Comparison of ENCODE assay signal across 8 cellular contexts in genomic region chr12:68332726-68333630, GRCh38. TPM values are rescaled to one million over a fixed set of nuclear protein-coding genes. Genes with fewer than 3 reads are reported as not detected.
DNase-seq lines count a peak whose midpoint lies in the region; ATAC-seq and TF ChIP-seq lines count a peak whose summit lies in the region.

No MANE protein-coding gene starts in this region.

- intact Hi-C loops in activated naive CD4-positive, alpha-beta T cell treated with anti-CD3 and anti-CD28 coated beads for 36 hours (cut with micrococcal nuclease): loop anchor here (1.0 to 10.0 kb wide), 15 partner anchors 32 to 912 kb away; partner anchors contain the start of genes CPM, MDM2, NUP107 and RAP1B
- intact Hi-C loops in ascending aorta (cut with DNase I) (loop anchor here (1.0 to 2.0 kb wide), 5 partner anchors 32 to 475 kb away; partner anchors contain the start of genes MDM2, NUP107, RAP1B and SLC35E3), lower leg skin (cut with DNase I; ENCODE audit: low total_unique reads) (no loop called here)

- peaks cover 0 to 8% of the 10 kb centered on the region in 2 donors for H3K4me1 ChIP-seq in ascending aorta

- H3K36me3 ChIP-seq in ascending aorta: no peaks in the 10 kb centered on the region

- no peak for ATAC-seq in HG03565 (IDR thresholded peaks at IDR 0.05; ENCODE audit: unreplicated experiment)

- peak overlapping the region; percentile 84 for H3K4me3 Mint-ChIP-seq in activated naive CD4-positive, alpha-beta T cell treated with anti-CD3 and anti-CD28 coated beads for 36 hours
- peak overlapping the region; percentile 93 for H3K4me3 Mint-ChIP-seq in type B pancreatic cell

- H3K27me3 ChIP-seq in ascending aorta: no peaks in the 10 kb centered on the region

- CTCF ChIA-PET in activated naive CD4-positive, alpha-beta T cell treated with anti-CD3 and anti-CD28 coated beads for 36 hours (lab: Charles Lee): interaction anchor here (0.9 to 1.5 kb wide), 3 partner anchors 26 to 414 kb away, joined by 3 to 6 read pairs (median 5); no protein-coding TSS in a partner anchor

- H3K27me3 Mint-ChIP-seq in activated naive CD4-positive, alpha-beta T cell treated with anti-CD3 and anti-CD28 coated beads for 36 hours (ENCODE audit: low read depth): no peaks in the 10 kb centered on the region
- H3K27me3 Mint-ChIP-seq in type B pancreatic cell: no peaks in the 10 kb centered on the region

- H3K27ac Mint-ChIP-seq in activated naive CD4-positive, alpha-beta T cell treated with anti-CD3 and anti-CD28 coated beads for 36 hours: peak overlapping the region; percentile 73
- peak overlapping the region; percentile 48 for H3K27ac Mint-ChIP-seq in type B pancreatic cell

- peaks cover 43% of the 10 kb centered on the region for H3K4me1 Mint-ChIP-seq in activated naive CD4-positive, alpha-beta T cell treated with anti-CD3 and anti-CD28 coated beads for 36 hours (ENCODE audit: low read depth)
- peaks cover 36% of the 10 kb centered on the region for H3K4me1 Mint-ChIP-seq in type B pancreatic cell (ENCODE audit: unreplicated experiment)

- no peak for TF ChIP-seq POLR2A in lower leg skin (IDR thresholded peaks at IDR 0.05)

- H3K36me3 Mint-ChIP-seq in activated naive CD4-positive, alpha-beta T cell treated with anti-CD3 and anti-CD28 coated beads for 36 hours (ENCODE audit: low read depth): peaks cover 2% of the 10 kb centered on the region
- H3K36me3 Mint-ChIP-seq in type B pancreatic cell: peaks cover 6% of the 10 kb centered on the region

- H3K4me3 ChIP-seq in ascending aorta (peak overlapping the region; percentile 77 to 88), lower leg skin (ENCODE audit: low read depth, poor library complexity, severe bottlenecking) (peak overlapping the region; percentile 69)

- TF ChIP-seq CTCF in ascending aorta (IDR thresholded peaks at IDR 0.05) (no peak), lower leg skin (IDR thresholded peaks at IDR 0.05) (no peak), type B pancreatic cell (conservative IDR thresholded peaks at IDR 0.05) (no peak)

- DNase-seq in activated naive CD4-positive, alpha-beta T cell treated with anti-CD3 and anti-CD28 coated beads for 36 hours: no peak
- DNase-seq in activated naive CD4-positive, alpha-beta T cell treated with anti-CD3 and anti-CD28 coated beads, Interleukin-2, amount 50 U/mL, for 16 hours: no peak
- DNase-seq in ascending aorta (ENCODE audit: low spot score in 2 of 2): no peak
- no peak for DNase-seq in lower leg skin (ENCODE audit: low spot score in 2 of 2)
- no peak for DNase-seq in type B pancreatic cell (ENCODE audit: extremely low spot score, unreplicated experiment)
- no peak for DNase-seq in glomerular visceral epithelial cell (ENCODE audit: extremely low spot score)
- DNase-seq in NCI-H524 (lab: John Stamatoyannopoulos, UW): no peak

- no peaks in the 10 kb centered on the region for H3K9me3 Mint-ChIP-seq in activated naive CD4-positive, alpha-beta T cell treated with anti-CD3 and anti-CD28 coated beads for 36 hours
- H3K9me3 Mint-ChIP-seq in type B pancreatic cell: no peaks in the 10 kb centered on the region

- WGBS in lower leg skin, 2 donors: 46% methylated on average over 18 of the region's 18 CpGs

- no peaks in the 10 kb centered on the region for H3K9me3 ChIP-seq in ascending aorta

- peak overlapping the region; percentile 58 to 66 for H3K27ac ChIP-seq in ascending aorta

RNA-seq across cellular contexts. Expression of gene MDM1, which starts 0.8 kb away (rescaled TPM):
- 10 to 100 TPM; 16.5 to 20.8 TPM for total RNA-seq in activated naive CD4-positive, alpha-beta T cell treated with anti-CD3 and anti-CD28 coated beads for 36 hours
- 9.5 TPM for total RNA-seq in ascending aorta
- 1 to 10 TPM; 5.9 to 9.3 (median 7.6) TPM for total RNA-seq in lower leg skin
- 12.9 and 24.0 TPM in 2 replicates for total RNA-seq in type B pancreatic cell (ENCODE audit: low replicate concordance)
